8 cellular contexts compared by ENCODE assay signal in the genomic region with DNA sequence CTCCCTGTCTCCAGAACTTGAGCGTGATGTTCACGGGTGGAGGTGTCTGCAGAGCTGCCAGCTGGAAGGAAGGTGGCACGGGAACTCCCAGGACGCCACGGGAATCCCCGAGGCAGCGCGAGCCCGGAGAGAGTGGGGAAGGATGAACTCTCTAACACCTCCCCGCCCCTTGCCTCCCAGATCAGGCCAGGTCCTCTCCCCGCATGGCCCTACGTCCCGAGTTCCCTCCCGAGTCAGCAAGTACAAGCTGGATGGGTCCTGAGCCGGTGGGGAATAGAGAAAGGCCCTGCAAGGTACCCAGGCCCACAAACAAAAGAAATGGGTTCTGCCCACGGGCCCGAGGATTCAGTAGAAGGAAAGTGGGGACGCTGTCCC. TPM values are rescaled to one million over a fixed set of nuclear protein-coding genes. Genes with fewer than 3 reads are reported as not detected.
A peak's percentile ranks its signal among the peaks of the same experiment; 100 is the strongest.
DNase-seq lines count a peak whose midpoint lies in the region; ATAC-seq and TF ChIP-seq lines count a peak whose summit lies in the region.
"Not testable (repeated sequence)": the region's sequence is repeated elsewhere in the genome, so short reads cannot be mapped to it uniquely, and the experiment has no call there.

No MANE protein-coding gene starts in this region.

- peak; percentile 19 for ATAC-seq in CD8-positive, alpha-beta T cell
- ATAC-seq in GM19438 (IDR thresholded peaks at IDR 0.05; ENCODE audit: low read depth, unreplicated experiment) (peak; percentile 16), HG02970 (IDR thresholded peaks at IDR 0.05; ENCODE audit: low FRiP score, unreplicated experiment) (peak; percentile 17)
- peak; percentile 33 for ATAC-seq in activated naive CD8-positive, alpha-beta T cell treated with anti-CD3 and anti-CD28 coated beads, Interleukin-2, amount 10 ng/mL, durations not matched to agents 7 days and 5 days (ENCODE audit: low read depth)
- peak; percentile 63 to 76 for ATAC-seq in natural killer cell treated with Interleukin-12 subunit alpha and Interleukin-12 subunit beta and Interleukin-15 and Interleukin-18, amount 100 ng/mL, for 72 hours
- ATAC-seq in thoracic aorta (ENCODE audit: insufficient number of reproducible peaks, low FRiP score, low read depth): not testable (repeated sequence)

- not testable (repeated sequence) for H3K9me2 ChIP-seq in OCI-LY7 (ENCODE audit: insufficient read depth, low read length)

- H3K36me3 Mint-ChIP-seq in CD8-positive, alpha-beta T cell; activated naive CD8-positive, alpha-beta T cell treated with anti-CD3 and anti-CD28 coated beads, Interleukin-2, amount 10 ng/mL, durations not matched to agents 7 days and 5 days; natural killer cell treated with Interleukin-12 subunit alpha and Interleukin-12 subunit beta and Interleukin-15 and Interleukin-18, amount 100 ng/mL, for 72 hours: not testable (repeated sequence)

- H3K4me1 Mint-ChIP-seq in CD8-positive, alpha-beta T cell (ENCODE audit: low read depth): peaks cover 42% of the 10 kb centered on the region
- H3K4me1 Mint-ChIP-seq in activated naive CD8-positive, alpha-beta T cell treated with anti-CD3 and anti-CD28 coated beads, Interleukin-2, amount 10 ng/mL, durations not matched to agents 7 days and 5 days: peaks cover 23% of the 10 kb centered on the region
- peaks cover 12 to 25% of the 10 kb centered on the region in 2 donors for H3K4me1 Mint-ChIP-seq in natural killer cell treated with Interleukin-12 subunit alpha and Interleukin-12 subunit beta and Interleukin-15 and Interleukin-18, amount 100 ng/mL, for 72 hours (ENCODE audit: low read depth in 2 of 2)

- not testable (repeated sequence) for TF ChIP-seq CTCF in CD8-positive, alpha-beta T cell (IDR thresholded peaks at IDR 0.05); OCI-LY7 (conservative IDR thresholded peaks at IDR 0.05; ENCODE audit: low read length); foreskin fibroblast (IDR thresholded peaks at IDR 0.05; ENCODE audit: low read depth, low read length); thoracic aorta (IDR thresholded peaks at IDR 0.05)

- H3K27ac ChIP-seq in CD8-positive, alpha-beta T cell (ENCODE audit: low read depth, low read length): peak overlapping the region; percentile 40
- not testable (repeated sequence) for H3K27ac ChIP-seq in OCI-LY7 (ENCODE audit: low read depth, low read length, poor library complexity, severe bottlenecking); thoracic aorta

- H4K20me1 ChIP-seq in OCI-LY7 (ENCODE audit: insufficient read depth, low read length): not testable (repeated sequence)

- not testable (repeated sequence) for H3K27me3 ChIP-seq in CD8-positive, alpha-beta T cell (ENCODE audit: insufficient read depth, low read length); thoracic aorta (replicated peaks; ENCODE audit: insufficient read depth)

- not testable (repeated sequence) for DNase-seq in CD8-positive, alpha-beta T cell; OCI-LY7 (ENCODE audit: low spot score); activated naive CD8-positive, alpha-beta T cell treated with anti-CD3 and anti-CD28 coated beads, Interleukin-2, amount 10 ng/mL, durations not matched to agents 7 days and 5 days; foreskin fibroblast; natural killer cell treated with Interleukin-12 subunit alpha and Interleukin-12 subunit beta and Interleukin-15 and Interleukin-18, amount 100 ng/mL, for 72 hours (ENCODE audit: low spot score); thoracic aorta (ENCODE audit: low spot score)

- H3K9me3 ChIP-seq in CD8-positive, alpha-beta T cell (ENCODE audit: low read length); OCI-LY7 (ENCODE audit: low read length); thoracic aorta: not testable (repeated sequence)

- H3K9me3 Mint-ChIP-seq in CD8-positive, alpha-beta T cell; activated naive CD8-positive, alpha-beta T cell treated with anti-CD3 and anti-CD28 coated beads, Interleukin-2, amount 10 ng/mL, durations not matched to agents 7 days and 5 days; natural killer cell treated with Interleukin-12 subunit alpha and Interleukin-12 subunit beta and Interleukin-15 and Interleukin-18, amount 100 ng/mL, for 72 hours: not testable (repeated sequence)

- not testable (repeated sequence) for H3K79me2 ChIP-seq in OCI-LY7 (ENCODE audit: insufficient read depth, low read depth, low read length)

- POLR2A ChIA-PET in CD8-positive, alpha-beta T cell (lab: Charles Lee); OCI-LY7 (lab: Charles Lee): not testable (repeated sequence)
- POLR2A ChIA-PET in activated naive CD8-positive, alpha-beta T cell treated with anti-CD3 and anti-CD28 coated beads, Interleukin-2, amount 10 ng/mL, durations not matched to agents 7 days and 5 days (lab: Charles Lee): interaction anchor here (1.2 kb wide), 1 partner anchor 88 kb away, joined by 3 read pairs; no protein-coding TSS in a partner anchor

- H3K36me3 ChIP-seq in CD8-positive, alpha-beta T cell (ENCODE audit: insufficient read depth, low read length); OCI-LY7 (ENCODE audit: insufficient read depth, low read length); thoracic aorta: not testable (repeated sequence)

- not testable (repeated sequence) for BruUV-seq in OCI-LY7 (replicated peaks; lab: Mats Ljungman, UMichigan)

- peak overlapping the region; percentile 67 for H3K4me2 ChIP-seq in OCI-LY7 (ENCODE audit: low read length)

- intact Hi-C loops in CD8-positive, alpha-beta T cell (cut with DNase I, micrococcal nuclease): loop anchor here in 1 of 2 experiments (2.0 to 5.0 kb wide), 2 partner anchors 54 to 154 kb away; a partner anchor contains a TSS
- intact Hi-C loops in OCI-LY7 (cut with micrococcal nuclease; ENCODE audit: unreplicated experiment): not testable (repeated sequence)

- H2AFZ ChIP-seq in OCI-LY7 (ENCODE audit: low read length): peak overlapping the region; percentile 72; the same call in 1 of the 2 replicates

- H3K4me3 ChIP-seq in CD8-positive, alpha-beta T cell (ENCODE audit: low read depth, low read length): peak overlapping the region; percentile 46
- H3K4me3 ChIP-seq in OCI-LY7 (ENCODE audit: low read depth, low read length, poor library complexity, severe bottlenecking) (peak overlapping the region; percentile 68), foreskin fibroblast (ENCODE audit: low read depth in 1 of 2, low read length in 2 of 2) (peak overlapping the region; percentile 33 to 47), thoracic aorta (peak overlapping the region; percentile 73)

- H3K27ac Mint-ChIP-seq in CD8-positive, alpha-beta T cell; activated naive CD8-positive, alpha-beta T cell treated with anti-CD3 and anti-CD28 coated beads, Interleukin-2, amount 10 ng/mL, durations not matched to agents 7 days and 5 days; natural killer cell treated with Interleukin-12 subunit alpha and Interleukin-12 subunit beta and Interleukin-15 and Interleukin-18, amount 100 ng/mL, for 72 hours: not testable (repeated sequence)

- CTCF ChIA-PET in CD8-positive, alpha-beta T cell (lab: Charles Lee); OCI-LY7 (lab: Charles Lee; ENCODE audit: unreplicated experiment): not testable (repeated sequence)

- H3K4me1 ChIP-seq in CD8-positive, alpha-beta T cell (ENCODE audit: insufficient read depth, low read length); thoracic aorta (ENCODE audit: control insufficient read depth in 1 of 2, low read depth in 2 of 2): not testable (repeated sequence)
- peaks cover 15% of the 10 kb centered on the region for H3K4me1 ChIP-seq in OCI-LY7 (ENCODE audit: insufficient read depth, low read length, poor library complexity, severe bottlenecking)

- not testable (repeated sequence) for H3K27me3 Mint-ChIP-seq in CD8-positive, alpha-beta T cell (ENCODE audit: low read depth); activated naive CD8-positive, alpha-beta T cell treated with anti-CD3 and anti-CD28 coated beads, Interleukin-2, amount 10 ng/mL, durations not matched to agents 7 days and 5 days; natural killer cell treated with Interleukin-12 subunit alpha and Interleukin-12 subunit beta and Interleukin-15 and Interleukin-18, amount 100 ng/mL, for 72 hours

- peak overlapping the region; percentile 65 for H3K4me3 Mint-ChIP-seq in CD8-positive, alpha-beta T cell
- peak overlapping the region; percentile 52 for H3K4me3 Mint-ChIP-seq in activated naive CD8-positive, alpha-beta T cell treated with anti-CD3 and anti-CD28 coated beads, Interleukin-2, amount 10 ng/mL, durations not matched to agents 7 days and 5 days
- H3K4me3 Mint-ChIP-seq in natural killer cell treated with Interleukin-12 subunit alpha and Interleukin-12 subunit beta and Interleukin-15 and Interleukin-18, amount 100 ng/mL, for 72 hours: not testable (repeated sequence)

RNA-seq across cellular contexts. Expression of a gene that starts 17.8 kb away (rescaled TPM):
- total RNA-seq in CD8-positive, alpha-beta T cell: 1 to 10 TPM; 7.6 to 8.1 TPM
- 12.9 and 24.2 TPM in 2 replicates for total RNA-seq in OCI-LY7 (2014; rRNA removed; shearing (Covaris generic))
- 18.6 and 18.8 TPM in 2 replicates for total RNA-seq in OCI-LY7 (2022)
- total RNA-seq in activated naive CD8-positive, alpha-beta T cell treated with anti-CD3 and anti-CD28 coated beads, Interleukin-2, amount 10 ng/mL, durations not matched to agents 7 days and 5 days: 10 to 100 TPM; 17.7 to 20.9 TPM
- total RNA-seq in natural killer cell treated with Interleukin-12 subunit alpha and Interleukin-12 subunit beta and Interleukin-15 and Interleukin-18, amount 100 ng/mL, for 72 hours: 10 to 100 TPM; 13.7 to 16.5 TPM
- 1 to 10 TPM; 5.5 to 6.9 TPM for total RNA-seq in thoracic aorta

RNA-seq across cellular contexts. Expression of a gene that starts 45.3 kb away (rescaled TPM):
- total RNA-seq in CD8-positive, alpha-beta T cell: under 1 TPM; 0.14 to 0.19 TPM
- 0.03 and 0.32 TPM in 2 replicates for total RNA-seq in OCI-LY7 (2014; rRNA removed; shearing (Covaris generic))
- 0.21 TPM in 1 of 2 replicates, not detected in the other for total RNA-seq in OCI-LY7 (2022)
- under 1 TPM; 0.80 to 0.91 TPM for total RNA-seq in activated naive CD8-positive, alpha-beta T cell treated with anti-CD3 and anti-CD28 coated beads, Interleukin-2, amount 10 ng/mL, durations not matched to agents 7 days and 5 days
- under 1 TPM; 0.10 to 0.50 TPM for total RNA-seq in natural killer cell treated with Interleukin-12 subunit alpha and Interleukin-12 subunit beta and Interleukin-15 and Interleukin-18, amount 100 ng/mL, for 72 hours
- under 1 TPM in 1 of 2 donors, not detected in 1; 0.14 TPM for total RNA-seq in thoracic aorta

RNA-seq across cellular contexts. Expression of a gene that starts 52.9 kb away (rescaled TPM):
- 1 to 10 TPM; 6.8 to 7.1 TPM for total RNA-seq in CD8-positive, alpha-beta T cell
- total RNA-seq in OCI-LY7 (2014; rRNA removed; shearing (Covaris generic)): 18.5 and 18.7 TPM in 2 replicates
- total RNA-seq in OCI-LY7 (2022): 18.8 and 19.6 TPM in 2 replicates
- total RNA-seq in activated naive CD8-positive, alpha-beta T cell treated with anti-CD3 and anti-CD28 coated beads, Interleukin-2, amount 10 ng/mL, durations not matched to agents 7 days and 5 days: 10 to 100 TPM; 17.1 to 20.0 TPM
- total RNA-seq in natural killer cell treated with Interleukin-12 subunit alpha and Interleukin-12 subunit beta and Interleukin-15 and Interleukin-18, amount 100 ng/mL, for 72 hours: 10 to 100 TPM; 12.3 to 19.0 TPM
- total RNA-seq in thoracic aorta: 10 to 100 TPM; 18.0 to 20.6 TPM
